24 cellular contexts compared by ENCODE assay signal in genomic region chr15:87906444-87906843, GRCh38.
A peak's percentile ranks its signal among the peaks of the same experiment; 100 is the strongest.
DNase-seq lines count a peak whose midpoint lies in the region; ATAC-seq, FAIRE-seq and TF ChIP-seq lines count a peak whose summit lies in the region.
"Had no signal": no experiment of that assay in that cellular context is flagged by ENCODE, and none has a peak within 500 bp of the region (broad histone marks: within the 10 kb centered on the region; RNA-seq: fewer than 3 reads in every experiment).

No MANE protein-coding gene starts in this region.

- no peak overlapping the region for H4K91ac ChIP-seq in IMR-90 (ENCODE audit: insufficient read depth, low read depth, low read length)

- no peak for TF ChIP-seq POLR2A in HepG2 (IDR thresholded peaks at IDR 0.05; ENCODE audit: insufficient read depth in 1 of 2, low read depth in 2 of 2, low read length in 2 of 2)
- TF ChIP-seq POLR2A in right lobe of liver (IDR thresholded peaks at IDR 0.05) = no peak
- TF ChIP-seq POLR2A in IMR-90 (IDR thresholded peaks at IDR 0.05; ENCODE audit: low read depth, low read length) = no peak
- no peak for TF ChIP-seq POLR2A in K562 (conservative IDR thresholded peaks at IDR 0.05)

- H3K18ac ChIP-seq in IMR-90 (ENCODE audit: low read depth, low read length) = no peak overlapping the region

- H3K79me2 ChIP-seq in HepG2 (ENCODE audit: insufficient read depth, low read length) (no peaks in the 10 kb centered on the region), K562 (ENCODE audit: control insufficient read depth, insufficient read depth, low read length) (no peaks in the 10 kb centered on the region), smooth muscle cell (ENCODE audit: low read depth) (no peaks in the 10 kb centered on the region)

- H2AK9ac ChIP-seq in IMR-90 (replicated peaks; ENCODE audit: low read depth, low read length, poor library complexity) = no peak overlapping the region

- H3K27me3 Mint-ChIP-seq in immature natural killer cell (ENCODE audit: low read depth in 3 of 3) = peaks cover 0 to 2% (median 1%) of the 10 kb centered on the region in 3 donors
- H3K27me3 Mint-ChIP-seq: B cell; CD4-positive, alpha-beta T cell had no signal

- POLR2A ChIA-PET in HepG2 (lab: Yijun Ruan, JAX) (no interaction called here), IMR-90 (lab: Charles Lee; ENCODE audit: unreplicated experiment) (no interaction called here), K562 (lab: Yijun Ruan, JAX) (interaction anchor here (1.1 kb wide), 1 partner anchor 20 kb away, joined by 3 read pairs; no protein-coding TSS in a partner anchor)

- no peaks in the 10 kb centered on the region for H3K4me1 ChIP-seq in HepG2 (ENCODE audit: insufficient read depth, low read length)
- H3K4me1 ChIP-seq in right lobe of liver = no peaks in the 10 kb centered on the region
- no peaks in the 10 kb centered on the region for H3K4me1 ChIP-seq in IMR-90 (ENCODE audit: control insufficient read depth, insufficient read depth, low read length)
- H3K4me1 ChIP-seq in K562 (replicated peaks in 1 of 2; ENCODE audit: control insufficient read depth in 2 of 2, insufficient read depth in 2 of 2, low read length in 2 of 2) = no peaks in the 10 kb centered on the region
- H3K4me1 ChIP-seq in smooth muscle cell (ENCODE audit: low read depth) = no peaks in the 10 kb centered on the region
- H3K4me1 ChIP-seq: Caco-2 had no signal

- peaks cover 0 to 4% (median 3%) of the 10 kb centered on the region in 6 donors for H3K9me3 Mint-ChIP-seq in immature natural killer cell
- H3K9me3 Mint-ChIP-seq: CD4-positive, alpha-beta T cell; CD8-positive, alpha-beta T cell had no signal

- TF ChIP-seq RAD21 in HepG2 (CRISPR knock-in tag; IDR thresholded peaks at IDR 0.05) (no peak), IMR-90 (IDR thresholded peaks at IDR 0.05; ENCODE audit: low read length) (no peak), K562 (CRISPR knock-in tag; conservative IDR thresholded peaks at IDR 0.05 in 1 of 2, IDR thresholded peaks at IDR 0.05 in 1 of 2) (no peak)

- DNase-seq in HepG2 (ENCODE audit: low spot score) (no peak), right lobe of liver (no peak), IMR-90 (no peak), K562 (ENCODE audit: extremely low read depth in 1 of 4, low spot score in 3 of 4) (no peak), smooth muscle cell (lab: John Stamatoyannopoulos, UW; ENCODE audit: unreplicated experiment) (no peak), immature natural killer cell (no peak), 8988T (no peak), NCI-H2029 (lab: John Stamatoyannopoulos, UW) (no peak)
- DNase-seq: AML-193; Caco-2; Calu3; CD4-positive, alpha-beta T cell; CD8-positive, alpha-beta T cell; DMS79 treated with DMSO at 0.1 percent for 48 hours; GF-D8 had no signal

- no peak overlapping the region for H3K56ac ChIP-seq in IMR-90 (ENCODE audit: extremely low read depth, insufficient read depth, low read length)

- H3K36me3 ChIP-seq in HepG2 (replicated peaks in 1 of 2; ENCODE audit: control insufficient read depth in 1 of 2, insufficient read depth in 2 of 2, low read length in 2 of 2) (no peaks in the 10 kb centered on the region), right lobe of liver (no peaks in the 10 kb centered on the region), IMR-90 (ENCODE audit: control insufficient read depth, insufficient read depth, low read length) (no peaks in the 10 kb centered on the region), K562 (ENCODE audit: control insufficient read depth, insufficient read depth, low read length) (no peaks in the 10 kb centered on the region), smooth muscle cell (ENCODE audit: low read depth) (no peaks in the 10 kb centered on the region)
- H3K36me3 ChIP-seq: BLaER1 treated with 17β-estradiol and CSF1 and Interleukin-3, amounts not matched to agents 10 nM and 100 nM had no signal

- BruUV-seq in HepG2 (replicated peaks; lab: Mats Ljungman, UMichigan) (no TSS peak), IMR-90 (replicated peaks; lab: Mats Ljungman, UMichigan) (no TSS peak), K562 (replicated peaks; lab: Mats Ljungman, UMichigan) (no TSS peak)

- H3K9me1 ChIP-seq in IMR-90 (ENCODE audit: insufficient read depth, low read length) = no peaks in the 10 kb centered on the region
- no peaks in the 10 kb centered on the region for H3K9me1 ChIP-seq in K562 (ENCODE audit: control insufficient read depth, insufficient read depth, low read length)

- dilution Hi-C loops in IMR-90 (cut with HindIII; ENCODE audit: low sequenced_read_pairs, unreplicated experiment) = no loop called here

- no peak overlapping the region for H3K27ac ChIP-seq in HepG2 (ENCODE audit: extremely low read length, insufficient read depth, low read length)
- H3K27ac ChIP-seq in right lobe of liver = no peak overlapping the region
- no peak overlapping the region for H3K27ac ChIP-seq in IMR-90 (ENCODE audit: insufficient read depth, low read length)
- H3K27ac ChIP-seq in K562 (ENCODE audit: extremely low read depth, low read depth, low read length) = no peak overlapping the region
- peak overlapping the region; percentile 32 for H3K27ac ChIP-seq in smooth muscle cell (ENCODE audit: low read depth)
- H3K27ac ChIP-seq: 22Rv1; BLaER1 treated with 17β-estradiol and CSF1 and Interleukin-3, amounts not matched to agents 10 nM and 100 nM; C4-2B had no signal

- no peaks in the 10 kb centered on the region for H3K27me3 ChIP-seq in HepG2 (ENCODE audit: control insufficient read depth in 1 of 2, insufficient read depth in 2 of 2, low read length in 2 of 2)
- H3K27me3 ChIP-seq in right lobe of liver = no peaks in the 10 kb centered on the region
- no peaks in the 10 kb centered on the region for H3K27me3 ChIP-seq in IMR-90 (ENCODE audit: control insufficient read depth, insufficient read depth, low read length)
- H3K27me3 ChIP-seq in K562 (ENCODE audit: control insufficient read depth in 2 of 2, insufficient read depth in 2 of 2, low read length in 2 of 2) = no peaks in the 10 kb centered on the region; a peak in 1 of 5 replicates
- no peaks in the 10 kb centered on the region for H3K27me3 ChIP-seq in smooth muscle cell (ENCODE audit: low read depth)
- H3K27me3 ChIP-seq: BLaER1 treated with 17β-estradiol and CSF1 and Interleukin-3, amounts not matched to agents 10 nM and 100 nM had no signal

- peaks cover 51% of the 10 kb centered on the region for H3K9me3 ChIP-seq in HepG2 (ENCODE audit: low read length)
- no peaks in the 10 kb centered on the region for H3K9me3 ChIP-seq in right lobe of liver
- no peaks in the 10 kb centered on the region for H3K9me3 ChIP-seq in IMR-90 (ENCODE audit: control insufficient read depth, insufficient read depth, low read length)
- no peaks in the 10 kb centered on the region for H3K9me3 ChIP-seq in K562 (replicated peaks; ENCODE audit: control insufficient read depth, insufficient read depth, low read depth, low read length)
- no peaks in the 10 kb centered on the region for H3K9me3 ChIP-seq in smooth muscle cell (replicated peaks; ENCODE audit: low read depth)
- H3K9me3 ChIP-seq: BLaER1 treated with 17β-estradiol and CSF1 and Interleukin-3, amounts not matched to agents 10 nM and 100 nM; Caco-2 had no signal

- TF ChIP-seq EP300 in HepG2 (IDR thresholded peaks at IDR 0.05; ENCODE audit: low read depth in 2 of 2, low read length in 2 of 2) = no peak
- no peak for TF ChIP-seq EP300 in HepG2 (CRISPR knock-in tag; IDR thresholded peaks at IDR 0.05; ENCODE audit: borderline replicate concordance)
- TF ChIP-seq EP300 in K562 (IDR thresholded peaks at IDR 0.05; ENCODE audit: low read length) = no peak

- FAIRE-seq in HepG2 (lab: Jason Lieb, UNC) (no peak), K562 (lab: Jason Lieb, UNC) (no peak)
- FAIRE-seq: A204.1, D721Med, G401.6, GM12891, GM19239 had no signal

- H2BK20ac ChIP-seq in IMR-90 (ENCODE audit: low read depth, low read length) = no peak overlapping the region

- no peak overlapping the region for H3K4me3 ChIP-seq in HepG2 (replicated peaks in 1 of 3; ENCODE audit: insufficient read depth in 1 of 3, low read depth in 2 of 3, low read length in 3 of 3)
- no peak overlapping the region for H3K4me3 ChIP-seq in right lobe of liver
- H3K4me3 ChIP-seq in IMR-90 (ENCODE audit: insufficient read depth, low read depth, low read length) = no peak overlapping the region
- no peak overlapping the region for H3K4me3 ChIP-seq in K562
- no peak overlapping the region for H3K4me3 ChIP-seq in smooth muscle cell
- H3K4me3 ChIP-seq: BLaER1 treated with 17β-estradiol and CSF1 and Interleukin-3, amounts not matched to agents 10 nM and 100 nM had no signal

- H3K14ac ChIP-seq in IMR-90 (replicated peaks; ENCODE audit: low read depth, low read length) = no peak overlapping the region

- no peak overlapping the region for H4K8ac ChIP-seq in IMR-90 (ENCODE audit: low read depth in 2 of 2, low read length in 2 of 2)

- in situ Hi-C loops in HepG2 (cut with HindIII; ENCODE audit: extremely low pct_ligation_motif_present, low pct_unique_long_range_greater_than_20kb) = no loop called here
- in situ Hi-C loops in IMR-90 (cut with MboI; ENCODE audit: low sequenced_read_pairs) = no loop called here
- in situ Hi-C loops in K562 (cut with MboI) = no loop called here

- H2AFZ ChIP-seq in HepG2 (ENCODE audit: low read length) (no peak overlapping the region), IMR-90 (replicated peaks; ENCODE audit: low read length, poor library complexity) (no peak overlapping the region), K562 (ENCODE audit: low read depth, low read length) (no peak overlapping the region), smooth muscle cell (ENCODE audit: low read depth) (no peak overlapping the region)

- H3K27ac Mint-ChIP-seq in immature natural killer cell = no peak overlapping the region
- H3K27ac Mint-ChIP-seq: B cell; CD4-positive, alpha-beta T cell; CD8-positive, alpha-beta T cell had no signal

- no peak overlapping the region for H3K4ac ChIP-seq in IMR-90 (ENCODE audit: low read depth, low read length)

- H4K20me1 ChIP-seq in HepG2 (ENCODE audit: insufficient read depth, low read length) (no peaks in the 10 kb centered on the region), IMR-90 (ENCODE audit: insufficient read depth, low read length) (no peaks in the 10 kb centered on the region), K562 (replicated peaks; ENCODE audit: control insufficient read depth, insufficient read depth, low read length) (no peaks in the 10 kb centered on the region), smooth muscle cell (ENCODE audit: low read depth) (no peaks in the 10 kb centered on the region)
- H4K20me1 ChIP-seq: BLaER1 treated with 17β-estradiol and CSF1 and Interleukin-3, amounts not matched to agents 10 nM and 100 nM had no signal

- no peak overlapping the region for H2BK15ac ChIP-seq in IMR-90 (ENCODE audit: low read depth, low read length)

- H3K9ac ChIP-seq in HepG2 (ENCODE audit: insufficient read depth, low read depth, low read length) = no peak overlapping the region
- H3K9ac ChIP-seq in IMR-90 (ENCODE audit: low read depth, low read length) = no peak overlapping the region
- no peak overlapping the region for H3K9ac ChIP-seq in K562 (ENCODE audit: insufficient read depth in 1 of 2, low read depth in 2 of 2, low read length in 2 of 2)
- no peak overlapping the region for H3K9ac ChIP-seq in smooth muscle cell (ENCODE audit: low read depth)
- H3K9ac ChIP-seq: BLaER1 treated with 17β-estradiol and CSF1 and Interleukin-3, amounts not matched to agents 10 nM and 100 nM had no signal

- H3K4me2 ChIP-seq in HepG2 (ENCODE audit: low read depth, low read length) (no peak overlapping the region), IMR-90 (ENCODE audit: low read depth, low read length) (no peak overlapping the region), K562 (ENCODE audit: insufficient read depth, low read length) (no peak overlapping the region), smooth muscle cell (no peak overlapping the region)
- H3K4me2 ChIP-seq: BLaER1 treated with 17β-estradiol and CSF1 and Interleukin-3, amounts not matched to agents 10 nM and 100 nM had no signal

- H2BK120ac ChIP-seq in IMR-90 (ENCODE audit: low read depth, low read length) = no peak overlapping the region

- H4K5ac ChIP-seq in IMR-90 (ENCODE audit: low read depth, low read length) = no peak overlapping the region

- TF ChIP-seq CTCF in HepG2 (CRISPR knock-in tag; IDR thresholded peaks at IDR 0.05) = no peak
- TF ChIP-seq CTCF in right lobe of liver (IDR thresholded peaks at IDR 0.05) = no peak
- no peak for TF ChIP-seq CTCF in IMR-90 (conservative IDR thresholded peaks at IDR 0.05; ENCODE audit: low read depth, low read length)
- TF ChIP-seq CTCF in K562 (IDR thresholded peaks at IDR 0.05 in 2 of 3, conservative IDR thresholded peaks at IDR 0.05 in 1 of 3; ENCODE audit: insufficient read depth in 2 of 3, low read depth in 1 of 3, low read length in 3 of 3) = no peak
- TF ChIP-seq CTCF in smooth muscle cell (IDR thresholded peaks at IDR 0.05; ENCODE audit: borderline replicate concordance, insufficient read depth, poor library complexity, severe bottlenecking) = no peak

- H3K36me3 Mint-ChIP-seq in immature natural killer cell = no peaks in the 10 kb centered on the region
- H3K36me3 Mint-ChIP-seq: CD8-positive, alpha-beta T cell had no signal

- no peaks in the 10 kb centered on the region for H3K79me1 ChIP-seq in IMR-90 (ENCODE audit: low read depth in 1 of 2, low read length in 2 of 2)

- intact Hi-C loops in HepG2 (cut with micrococcal nuclease; ENCODE audit: unreplicated experiment) (no loop called here), right lobe of liver (cut with DNase I) (no loop called here), IMR-90 (cut with micrococcal nuclease) (no loop called here), K562 (cut with micrococcal nuclease) (no loop called here)

- H2AK5ac ChIP-seq in IMR-90 (ENCODE audit: low read depth, low read length) = no peak overlapping the region

- H3K4me3 Mint-ChIP-seq in immature natural killer cell = no peak overlapping the region
- H3K4me3 Mint-ChIP-seq: B cell; CD4-positive, alpha-beta T cell; CD8-positive, alpha-beta T cell had no signal

- no peak overlapping the region for H2BK5ac ChIP-seq in IMR-90 (ENCODE audit: low read depth, low read length, poor library complexity, severe bottlenecking)

- 3% methylated on average over 6 of the region's 6 CpGs for WGBS in HepG2 (ENCODE audit: low lambda C conversion rate)
- WGBS in right lobe of liver (ENCODE audit: insufficient coverage, low coverage, low lambda C conversion rate, missing lambda C conversion rate) = 38% methylated on average over 6 of the region's 6 CpGs
- WGBS in IMR-90 (ENCODE audit: extremely low coverage in 2 of 2, insufficient read length in 1 of 2), 2 experiments = 40% methylated on average over 1 of the region's 6 CpGs; no CpG with 5 or more reads in 1 of the 2 experiments
- 0% methylated on average over 6 of the region's 6 CpGs for WGBS in K562 (ENCODE audit: insufficient coverage, low coverage, missing lambda C conversion rate)
- 87% methylated on average over 6 of the region's 6 CpGs for whole genome bisulfite sequencing in smooth muscle cell (ENCODE audit: low lambda C conversion rate)

- H3F3A ChIP-seq in smooth muscle cell (ENCODE audit: low read depth) = no peaks in the 10 kb centered on the region

- CTCF ChIA-PET in HepG2 (lab: Yijun Ruan, JAX; ENCODE audit: low intra/inter-chr PET ratio, low total read pairs) = no interaction called here
- CTCF ChIA-PET in IMR-90 (lab: Yijun Ruan, JAX) = no interaction called here
- CTCF ChIA-PET in K562 (lab: Yijun Ruan, JAX; ENCODE audit: low intra/inter-chr PET ratio) = no interaction called here

- no peak overlapping the region for H3K23ac ChIP-seq in IMR-90 (ENCODE audit: low read depth, low read length)

- H3K4me1 Mint-ChIP-seq in immature natural killer cell = no peaks in the 10 kb centered on the region
- H3K4me1 Mint-ChIP-seq: B cell had no signal

- ATAC-seq in HepG2 = no peak
- no peak for ATAC-seq in right lobe of liver
- no peak for ATAC-seq in IMR-90 (ENCODE audit: low read depth)
- no peak for ATAC-seq in K562
- ATAC-seq: CD8-positive, alpha-beta T cell had no signal

Comparison
In these comparisons a context has a peak if more than half of its experiments do, and no peak if none do; other contexts are left out.
1. Of the 241 proteins assayed by ChIP-seq in both HepG2 and K562: peak only in HepG2: none; only in K562: MAFG and NFE2; in both: none; in neither: 238; mixed calls (peak in some experiments, not most) for 1.